8 cellular contexts compared by ENCODE assay signal in the genomic region with DNA sequence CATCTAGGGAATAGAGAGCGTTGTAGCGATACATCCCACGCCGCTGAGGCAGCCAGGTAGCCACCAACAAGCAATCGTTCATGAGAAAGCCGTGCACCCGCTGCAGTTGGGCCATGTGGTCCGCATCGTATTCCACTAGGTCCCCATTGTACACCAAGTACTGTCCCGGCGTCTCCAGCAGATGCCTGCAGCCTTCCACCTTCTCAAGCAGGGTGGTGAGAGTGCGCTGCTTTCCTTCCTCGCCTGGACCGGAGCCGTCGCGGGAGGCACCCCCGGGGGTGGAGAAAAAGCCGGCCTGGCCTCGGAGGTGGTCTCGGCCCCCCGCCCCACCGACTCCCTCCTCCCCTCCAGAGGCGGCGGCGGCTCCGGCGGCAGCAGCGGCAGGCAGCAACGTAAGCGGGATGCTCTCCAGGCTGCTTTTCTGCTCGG.
A peak's percentile ranks its signal among the peaks of the same experiment; 100 is the strongest.
DNase-seq lines count a peak whose midpoint lies in the region; ATAC-seq lines count a peak whose summit lies in the region.

No MANE protein-coding gene starts in this region.

- peak overlapping the region; percentile 84 for H3K9ac ChIP-seq in iPS-18a (ENCODE audit: low read length)

- peak overlapping the region; percentile 93 for H3K4me3 ChIP-seq in iPS-18a (ENCODE audit: low read length)

- no peaks in the 10 kb centered on the region for H3K36me3 ChIP-seq in iPS-18a (ENCODE audit: control insufficient read depth, low read depth, low read length)

- H3K4me1 ChIP-seq in iPS-18a (ENCODE audit: control insufficient read depth, low read depth, low read length) = peaks cover 16% of the 10 kb centered on the region

- peak; percentile 16 for ATAC-seq in HG03354 (IDR thresholded peaks at IDR 0.05; ENCODE audit: poor library complexity, severe bottlenecking, unreplicated experiment)
- ATAC-seq in stimulated activated effector memory CD8-positive, alpha-beta T cell treated with anti-CD3 and anti-CD28 coated beads, Interleukin-12 subunit alpha, Interleukin-12 subunit beta, amount 100 ng/mL, for 72 hours = peak; percentile 2
- ATAC-seq in HG02885 (IDR thresholded peaks at IDR 0.05; ENCODE audit: poor library complexity, unreplicated experiment) = no peak
- no peak for ATAC-seq in HG03095 (IDR thresholded peaks at IDR 0.05; ENCODE audit: unreplicated experiment)

- H3K27me3 ChIP-seq in iPS-18a (ENCODE audit: control insufficient read depth, insufficient read depth, low read length) = no peaks in the 10 kb centered on the region

- H3K27me3 Mint-ChIP-seq in activated naive CD8-positive, alpha-beta T cell = no peaks in the 10 kb centered on the region

- no peaks in the 10 kb centered on the region for H3K9me3 ChIP-seq in iPS-18a (ENCODE audit: control insufficient read depth, low read depth, low read length)

- H3K4me1 Mint-ChIP-seq in activated naive CD8-positive, alpha-beta T cell (ENCODE audit: low read depth) = peaks cover 63% of the 10 kb centered on the region
- peaks cover 43% of the 10 kb centered on the region for H3K4me1 Mint-ChIP-seq in stimulated activated effector memory CD8-positive, alpha-beta T cell treated with anti-CD3 and anti-CD28 coated beads, Interleukin-12 subunit alpha, Interleukin-12 subunit beta, amount 100 ng/mL, for 72 hours

- H3K36me3 Mint-ChIP-seq in activated naive CD8-positive, alpha-beta T cell = peaks cover 17% of the 10 kb centered on the region
- H3K36me3 Mint-ChIP-seq in stimulated activated effector memory CD8-positive, alpha-beta T cell treated with anti-CD3 and anti-CD28 coated beads, Interleukin-12 subunit alpha, Interleukin-12 subunit beta, amount 100 ng/mL, for 72 hours = peaks cover 73% of the 10 kb centered on the region

- peak overlapping the region; percentile 97 for H3K4me3 Mint-ChIP-seq in activated naive CD8-positive, alpha-beta T cell
- peak overlapping the region; percentile 98 for H3K4me3 Mint-ChIP-seq in stimulated activated effector memory CD8-positive, alpha-beta T cell treated with anti-CD3 and anti-CD28 coated beads, Interleukin-12 subunit alpha, Interleukin-12 subunit beta, amount 100 ng/mL, for 72 hours

- no peaks in the 10 kb centered on the region for H3K9me3 Mint-ChIP-seq in activated naive CD8-positive, alpha-beta T cell (ENCODE audit: low read depth)
- H3K9me3 Mint-ChIP-seq in stimulated activated effector memory CD8-positive, alpha-beta T cell treated with anti-CD3 and anti-CD28 coated beads, Interleukin-12 subunit alpha, Interleukin-12 subunit beta, amount 100 ng/mL, for 72 hours = no peaks in the 10 kb centered on the region

- DNase-seq in NCI-H2227 (lab: John Stamatoyannopoulos, UW; ENCODE audit: unreplicated experiment) (peak; percentile 50), NCI-H2227 treated with DMSO at 0.1 percent for 48 hours (lab: John Stamatoyannopoulos, UW) (no peak)
- DNase-seq in stimulated activated effector memory CD8-positive, alpha-beta T cell treated with anti-CD3 and anti-CD28 coated beads, Interleukin-12 subunit alpha, Interleukin-12 subunit beta, amount 100 ng/mL, for 72 hours (ENCODE audit: low spot score in 2 of 2) = no peak

- H3K27ac Mint-ChIP-seq in activated naive CD8-positive, alpha-beta T cell = peak overlapping the region; percentile 80
- peak overlapping the region; percentile 100 for H3K27ac Mint-ChIP-seq in stimulated activated effector memory CD8-positive, alpha-beta T cell treated with anti-CD3 and anti-CD28 coated beads, Interleukin-12 subunit alpha, Interleukin-12 subunit beta, amount 100 ng/mL, for 72 hours

- no peak overlapping the region for H3K27ac ChIP-seq in iPS-18a (ENCODE audit: low read length)

Comparison
In these comparisons a context has a peak if more than half of its experiments do, and no peak if none do; other contexts are left out.
1. ATAC-seq: peak in HG03354 (single experiment) and stimulated activated effector memory CD8-positive, alpha-beta T cell treated with anti-CD3 and anti-CD28 coated beads, Interleukin-12 subunit alpha, Interleukin-12 subunit beta, amount 100 ng/mL, for 72 hours (single experiment); none in HG02885 (single experiment) and HG03095 (single experiment).